In genomic region chr1:2936568-2937515, GRCh38 we compare ENCODE assay signal across 25 cellular contexts.
A peak's percentile ranks its signal among the peaks of the same experiment; 100 is the strongest.
DNase-seq lines count a peak whose midpoint lies in the region; ATAC-seq lines count a peak whose summit lies in the region.
"Had no signal": no experiment of that assay in that cellular context is flagged by ENCODE, and none has a peak within 500 bp of the region (broad histone marks: within the 10 kb centered on the region; RNA-seq: fewer than 3 reads in every experiment).

No MANE protein-coding gene starts in this region.

- H3K9me3 Mint-ChIP-seq in activated CD8-positive, alpha-beta memory T cell treated with anti-CD3 and anti-CD28 coated beads, Interleukin-2, amount 10 ng/mL, durations not matched to agents 7 days and 5 days (ENCODE audit: low read depth) = peaks cover 9% of the 10 kb centered on the region

- no peak overlapping the region for H3K27ac Mint-ChIP-seq in activated CD8-positive, alpha-beta memory T cell treated with anti-CD3 and anti-CD28 coated beads, Interleukin-2, amount 10 ng/mL, durations not matched to agents 7 days and 5 days
- H3K27ac Mint-ChIP-seq: B cell; CD8-positive, alpha-beta T cell had no signal

- no peaks in the 10 kb centered on the region for H3K4me1 Mint-ChIP-seq in activated CD8-positive, alpha-beta memory T cell treated with anti-CD3 and anti-CD28 coated beads, Interleukin-2, amount 10 ng/mL, durations not matched to agents 7 days and 5 days
- H3K4me1 Mint-ChIP-seq: B cell had no signal

- DNase-seq in DMS79 treated with DMSO at 0.1 percent for 48 hours (lab: John Stamatoyannopoulos, UW) (peak; percentile 42), DMS79 (lab: John Stamatoyannopoulos, UW) (no peak), NCI-H2171 treated with DMSO at 0.1 percent for 48 hours (lab: John Stamatoyannopoulos, UW) (peak; percentile 59), left kidney (ENCODE audit: low read depth, low spot score) (peak; percentile 50), posterior vena cava (ENCODE audit: low spot score) (peak; percentile 66), HPDE6-E6E7 (ENCODE audit: extremely low spot score) (no peak)
- no peak for DNase-seq in activated CD8-positive, alpha-beta memory T cell treated with anti-CD3 and anti-CD28 coated beads, Interleukin-2, amount 10 ng/mL, durations not matched to agents 7 days and 5 days
- DNase-seq: Caco-2; CD8-positive, alpha-beta T cell; DMS 273 treated with DMSO at 0.1 percent for 48 hours; DND-41; HCEC 1CT; Kasumi-1; NCI-H1092 treated with DMSO at 0.1 percent for 48 hours; NCI-H1436; NCI-H187; NCI-H2081 treated with DMSO at 0.1 percent for 48 hours; NCI-H446; NCI-H524 treated with DMSO at 0.1 percent for 48 hours; NCI-H774; PC-9; SHP77 treated with DMSO at 0.1 percent for 48 hours had no signal

- H3K27me3 Mint-ChIP-seq in activated CD8-positive, alpha-beta memory T cell treated with anti-CD3 and anti-CD28 coated beads, Interleukin-2, amount 10 ng/mL, durations not matched to agents 7 days and 5 days = no peaks in the 10 kb centered on the region
- H3K27me3 Mint-ChIP-seq: B cell had no signal

- H3K4me3 Mint-ChIP-seq in activated CD8-positive, alpha-beta memory T cell treated with anti-CD3 and anti-CD28 coated beads, Interleukin-2, amount 10 ng/mL, durations not matched to agents 7 days and 5 days = no peak overlapping the region
- H3K4me3 Mint-ChIP-seq: B cell; CD8-positive, alpha-beta T cell had no signal

- H3K36me3 Mint-ChIP-seq in activated CD8-positive, alpha-beta memory T cell treated with anti-CD3 and anti-CD28 coated beads, Interleukin-2, amount 10 ng/mL, durations not matched to agents 7 days and 5 days = no peaks in the 10 kb centered on the region

- intact Hi-C loops in posterior vena cava (cut with DNase I) = no loop called here

- CTCF ChIA-PET in activated CD8-positive, alpha-beta memory T cell treated with anti-CD3 and anti-CD28 coated beads, Interleukin-2, amount 10 ng/mL, durations not matched to agents 7 days and 5 days (lab: Charles Lee) = no interaction called here

- no peak for ATAC-seq in activated CD8-positive, alpha-beta memory T cell treated with anti-CD3 and anti-CD28 coated beads, Interleukin-2, amount 10 ng/mL, durations not matched to agents 7 days and 5 days
- no peak for ATAC-seq in HG03460 (IDR thresholded peaks at IDR 0.05; ENCODE audit: unreplicated experiment)
- ATAC-seq: CD8-positive, alpha-beta T cell; K562 had no signal

Comparison
In these comparisons a context has a peak if more than half of its experiments do, and no peak if none do; other contexts are left out.
1. DNase-seq: peak in DMS79 treated with DMSO at 0.1 percent for 48 hours (single experiment), NCI-H2171 treated with DMSO at 0.1 percent for 48 hours (single experiment), left kidney (single experiment) and posterior vena cava (single experiment); none in DMS79 (single experiment), activated CD8-positive, alpha-beta memory T cell treated with anti-CD3 and anti-CD28 coated beads, Interleukin-2, amount 10 ng/mL, durations not matched to agents 7 days and 5 days (single experiment) and HPDE6-E6E7 (single experiment).